1 cellular context compared by ENCODE assay signal in genomic region chr12:7143564-7143963, GRCh38.
TF ChIP-seq lines count a peak whose summit lies in the region.

No MANE protein-coding gene starts in this region.

TF ChIP-seq in HepG2, 621 proteins besides CTCF, POLR2A, EP300 and RAD21:
- TF ChIP-seq ZNF30 (CRISPR knock-in tag; IDR thresholded peaks at IDR 0.05): no peak
- no peak for TF ChIP-seq ZNF607 (CRISPR knock-in tag; IDR thresholded peaks at IDR 0.05; ENCODE audit: borderline replicate concordance)
- no peak for TF ChIP-seq SRSF1 (optimal IDR thresholded peaks at IDR 0.05; ENCODE audit: low read depth, low read length)
- no peak for TF ChIP-seq SPEN (CRISPR knock-in tag; IDR thresholded peaks at IDR 0.05; ENCODE audit: low read depth)
- TF ChIP-seq TRAFD1 (CRISPR knock-in tag; IDR thresholded peaks at IDR 0.05; ENCODE audit: borderline replicate concordance): no peak
- TF ChIP-seq KAT2B (IDR thresholded peaks at IDR 0.05; ENCODE audit: borderline replicate concordance, low read depth, low read length): no peak
- no peak for TF ChIP-seq ZNF629 (CRISPR knock-in tag; conservative IDR thresholded peaks at IDR 0.05)
- TF ChIP-seq SKI (IDR thresholded peaks at IDR 0.05; ENCODE audit: partially characterized antibody): no peak
- no peak for TF ChIP-seq ZNF543 (CRISPR knock-in tag; IDR thresholded peaks at IDR 0.05)
- no peak for TF ChIP-seq SNRNP70 (IDR thresholded peaks at IDR 0.05; ENCODE audit: low read depth, low read length)
- TF ChIP-seq SNAPC5 (CRISPR knock-in tag; IDR thresholded peaks at IDR 0.05; ENCODE audit: borderline replicate concordance): no peak
